Comparison of ENCODE assay signal across 1 cellular context in genomic region chr16:728890-729744, GRCh38.
TF ChIP-seq lines count a peak whose summit lies in the region.

No MANE protein-coding gene starts in this region.

TF ChIP-seq in WTC11, 78 proteins besides CTCF, POLR2A, EP300 and RAD21 (continued from another document):
- no peak for TF ChIP-seq FOXP4 (CRISPR knock-in tag; IDR thresholded peaks at IDR 0.05)
- no peak for TF ChIP-seq MXD4 (CRISPR knock-in tag; IDR thresholded peaks at IDR 0.05; ENCODE audit: borderline replicate concordance)
- TF ChIP-seq FOXP1 (CRISPR knock-in tag; IDR thresholded peaks at IDR 0.05; ENCODE audit: borderline replicate concordance): 0 out of 2 replicates have a peak, but pooled peaks have one; percentile 19
- no peak for TF ChIP-seq RORB (CRISPR knock-in tag; IDR thresholded peaks at IDR 0.05)
- TF ChIP-seq IRF1 (CRISPR knock-in tag; IDR thresholded peaks at IDR 0.05): no peak
- no peak for TF ChIP-seq CBFB (CRISPR knock-in tag; IDR thresholded peaks at IDR 0.05; ENCODE audit: low read depth)
- TF ChIP-seq AR (CRISPR knock-in tag; IDR thresholded peaks at IDR 0.05): no peak
